In genomic region chr10:62033108-62033507, GRCh38 we compare ENCODE assay signal across 25 cellular contexts.
DNase-seq lines count a peak whose midpoint lies in the region; ATAC-seq, FAIRE-seq and TF ChIP-seq lines count a peak whose summit lies in the region.
"Had no signal": no experiment of that assay in that cellular context is flagged by ENCODE, and none has a peak within 500 bp of the region (broad histone marks: within the 10 kb centered on the region; RNA-seq: fewer than 3 reads in every experiment).

No MANE protein-coding gene starts in this region.

- peaks cover 87% of the 10 kb centered on the region for H3K4me1 Mint-ChIP-seq in CD4-positive, alpha-beta T cell (ENCODE audit: low read depth)
- peaks cover 35% of the 10 kb centered on the region for H3K4me1 Mint-ChIP-seq in T-helper 2 cell treated with Interferon-gamma antibody and Interleukin-4, amounts not matched to agents 5 μg/mL and 100 μg/mL, for 36 hours (ENCODE audit: low read depth)
- peaks cover 21% of the 10 kb centered on the region for H3K4me1 Mint-ChIP-seq in central memory CD8-positive, alpha-beta T cell

- intact Hi-C loops in CD4-positive, alpha-beta T cell (cut with DNase I, micrococcal nuclease): loop anchor here (10.0 kb wide), 3 partner anchors 52 to 402 kb away; no protein-coding TSS in a partner anchor

- no peak overlapping the region for H3K4me3 Mint-ChIP-seq in CD4-positive, alpha-beta T cell
- H3K4me3 Mint-ChIP-seq in T-helper 2 cell treated with Interferon-gamma antibody and Interleukin-4, amounts not matched to agents 5 μg/mL and 100 μg/mL, for 36 hours: peak overlapping the region; percentile 21
- no peak overlapping the region for H3K4me3 Mint-ChIP-seq in central memory CD8-positive, alpha-beta T cell
- H3K4me3 Mint-ChIP-seq: mesothelial cell of epicardium, neural progenitor cell had no signal

- peak overlapping the region; percentile 66 for H3K27ac Mint-ChIP-seq in CD4-positive, alpha-beta T cell
- H3K27ac Mint-ChIP-seq in T-helper 2 cell treated with Interferon-gamma antibody and Interleukin-4, amounts not matched to agents 5 μg/mL and 100 μg/mL, for 36 hours: peak overlapping the region; percentile 70
- H3K27ac Mint-ChIP-seq in central memory CD8-positive, alpha-beta T cell (ENCODE audit: low read depth): peak overlapping the region; percentile 13
- H3K27ac Mint-ChIP-seq: mesothelial cell of epicardium, neural progenitor cell had no signal

- CTCF ChIA-PET in CD4-positive, alpha-beta T cell (lab: Charles Lee): no interaction called here

- no peak overlapping the region for H3K4me3 ChIP-seq in BLaER1
- H3K4me3 ChIP-seq: breast epithelium, left lung, neural progenitor cell, upper lobe of left lung had no signal

- no peaks in the 10 kb centered on the region for H3K27me3 Mint-ChIP-seq in CD4-positive, alpha-beta T cell
- H3K27me3 Mint-ChIP-seq in T-helper 2 cell treated with Interferon-gamma antibody and Interleukin-4, amounts not matched to agents 5 μg/mL and 100 μg/mL, for 36 hours (ENCODE audit: low read depth): no peaks in the 10 kb centered on the region
- H3K27me3 Mint-ChIP-seq in central memory CD8-positive, alpha-beta T cell: no peaks in the 10 kb centered on the region

- H3K27me3 ChIP-seq in BLaER1: no peaks in the 10 kb centered on the region
- H3K27me3 ChIP-seq in CD4-positive, alpha-beta T cell (ENCODE audit: control insufficient read depth, insufficient read depth, low read length): no peaks in the 10 kb centered on the region
- H3K27me3 ChIP-seq: BE2C, breast epithelium, left lung, neural progenitor cell, upper lobe of left lung had no signal

- H3K9me3 Mint-ChIP-seq in CD4-positive, alpha-beta T cell: no peaks in the 10 kb centered on the region
- H3K9me3 Mint-ChIP-seq in T-helper 2 cell treated with Interferon-gamma antibody and Interleukin-4, amounts not matched to agents 5 μg/mL and 100 μg/mL, for 36 hours: no peaks in the 10 kb centered on the region
- no peaks in the 10 kb centered on the region for H3K9me3 Mint-ChIP-seq in central memory CD8-positive, alpha-beta T cell
- H3K9me3 Mint-ChIP-seq: mesothelial cell of epicardium, neural progenitor cell had no signal

- TF ChIP-seq CTCF in CD4-positive, alpha-beta T cell (IDR thresholded peaks at IDR 0.05): no peak

- POLR2A ChIA-PET in CD4-positive, alpha-beta T cell (lab: Charles Lee): no interaction called here

- H3K36me3 Mint-ChIP-seq in CD4-positive, alpha-beta T cell (ENCODE audit: low read depth): peaks cover 11% of the 10 kb centered on the region
- peaks cover 20% of the 10 kb centered on the region for H3K36me3 Mint-ChIP-seq in T-helper 2 cell treated with Interferon-gamma antibody and Interleukin-4, amounts not matched to agents 5 μg/mL and 100 μg/mL, for 36 hours (ENCODE audit: low read depth)
- H3K36me3 Mint-ChIP-seq in central memory CD8-positive, alpha-beta T cell (ENCODE audit: insufficient read depth): no peaks in the 10 kb centered on the region
- H3K36me3 Mint-ChIP-seq: neural progenitor cell had no signal

- TF ChIP-seq POLR2A in GM12892 (IDR thresholded peaks at IDR 0.05; ENCODE audit: low read depth, low read length): no peak

- H3K4me2 ChIP-seq in BLaER1: peak overlapping the region; percentile 68
- H3K4me2 ChIP-seq: neural progenitor cell had no signal

- H3K36me3 ChIP-seq in BLaER1: peaks cover 63% of the 10 kb centered on the region
- H3K36me3 ChIP-seq: BE2C, breast epithelium, left lung, neural progenitor cell, upper lobe of left lung had no signal

- no peaks in the 10 kb centered on the region for H3K9me3 ChIP-seq in BLaER1
- H3K9me3 ChIP-seq in CD4-positive, alpha-beta T cell (ENCODE audit: control insufficient read depth, low read length): no peaks in the 10 kb centered on the region
- H3K9me3 ChIP-seq: BE2C, breast epithelium, left lung, upper lobe of left lung had no signal

- peak; percentile 44 for ATAC-seq in CD4-positive, alpha-beta T cell (ENCODE audit: poor library complexity)
- ATAC-seq in central memory CD8-positive, alpha-beta T cell (replicated peaks; ENCODE audit: extremely low read depth, poor library complexity, severe bottlenecking): peak; percentile 46
- ATAC-seq in esophagus mucosa: no peak
- ATAC-seq: activated CD4-positive, CD25-positive, alpha-beta regulatory T cell treated with anti-CD3 and anti-CD28 coated beads, Interleukin-2, amount 50 U/mL, for 24 hours; left lung had no signal

- H3K27ac ChIP-seq in BLaER1: 0 out of 2 replicates have a peak overlapping the region, but pooled peaks have one; percentile 8
- H3K27ac ChIP-seq in CD4-positive, alpha-beta T cell (ENCODE audit: low read depth, low read length): no peak overlapping the region
- H3K27ac ChIP-seq: breast epithelium, left lung, neural progenitor cell, upper lobe of left lung had no signal

- peaks cover 100% of the 10 kb centered on the region for H3K4me1 ChIP-seq in BLaER1

- no peak for DNase-seq in CD4-positive, alpha-beta T cell
- DNase-seq in T-helper 2 cell treated with Interferon-gamma antibody and Interleukin-4, amounts not matched to agents 5 μg/mL and 100 μg/mL, for 36 hours (ENCODE audit: low spot score): no peak
- DNase-seq in central memory CD8-positive, alpha-beta T cell (ENCODE audit: low spot score in 2 of 2): no peak
- no peak for DNase-seq in ureter (ENCODE audit: low spot score)
- no peak for DNase-seq in GM12892 (ENCODE audit: insufficient read length)
- DNase-seq: BE2C; cortex of kidney; head of caudate nucleus; Karpas-422; left lung; NCI-H1092; NCI-H2029; NCI-H226; NCI-H82; stimulated activated CD4-positive, alpha-beta T cell treated with anti-CD3 and anti-CD28 coated beads, Interleukin-2, amount 100 ng/mL, for 24 hours; T1000; upper lobe of left lung had no signal

- no peak overlapping the region for H3K9ac ChIP-seq in BLaER1
- H3K9ac ChIP-seq: neural progenitor cell had no signal

- no peak for FAIRE-seq in GM12892 (lab: Jason Lieb, UNC)
- FAIRE-seq: endothelial cell of umbilical vein, HTR-8/SVneo had no signal

- H4K20me1 ChIP-seq in BLaER1: peaks cover 12% of the 10 kb centered on the region; the same call in 1 of the 2 replicates

Comparison
In these comparisons a context has a peak if more than half of its experiments do, and no peak if none do; other contexts are left out.
1. H3K27ac Mint-ChIP-seq: peak in every context shown above with its lines; median percentile 70 in T-helper 2 cell treated with Interferon-gamma antibody and Interleukin-4, amounts not matched to agents 5 μg/mL and 100 μg/mL, for 36 hours; 66 in CD4-positive, alpha-beta T cell; 13 in central memory CD8-positive, alpha-beta T cell.